8 cellular contexts compared by ENCODE assay signal in genomic region chr2:121650554-121650930, GRCh38. TPM values are rescaled to one million over a fixed set of nuclear protein-coding genes. Genes with fewer than 3 reads are reported as not detected.
DNase-seq lines count a peak whose midpoint lies in the region; ATAC-seq lines count a peak whose summit lies in the region.

No MANE protein-coding gene starts in this region.

- H3K27me3 Mint-ChIP-seq in activated naive CD8-positive, alpha-beta T cell treated with anti-CD3 and anti-CD28 coated beads, Interleukin-2, amount 10 ng/mL, durations not matched to agents 7 days and 5 days: no peaks in the 10 kb centered on the region
- no peaks in the 10 kb centered on the region for H3K27me3 Mint-ChIP-seq in stimulated activated naive B cell treated with anti-CD40 and anti-IgM and Interleukin-4, amounts not matched to agents 10 μg/mL and 1 μg/mL and 100 μg/mL, for 72 hours

- ATAC-seq in activated naive CD8-positive, alpha-beta T cell treated with anti-CD3 and anti-CD28 coated beads, Interleukin-2, amount 10 ng/mL, durations not matched to agents 7 days and 5 days (ENCODE audit: low read depth): no peak
- ATAC-seq in stimulated activated naive B cell treated with anti-CD40 and anti-IgM and Interleukin-4, amounts not matched to agents 10 μg/mL and 1 μg/mL and 100 μg/mL, for 72 hours (replicated peaks): no peak
- no peak for ATAC-seq in GM18511 (IDR thresholded peaks at IDR 0.05; ENCODE audit: unreplicated experiment)

- POLR2A ChIA-PET in activated naive CD8-positive, alpha-beta T cell treated with anti-CD3 and anti-CD28 coated beads, Interleukin-2, amount 10 ng/mL, durations not matched to agents 7 days and 5 days (lab: Charles Lee): interaction anchor here (0.6 to 5.0 kb wide), 8 partner anchors 12 to 134 kb away, joined by 3 to 101 read pairs (median 5); partner anchors contain the start of genes NIFK and RNU4ATAC

- DNase-seq in DMS 273 (lab: John Stamatoyannopoulos, UW; ENCODE audit: unreplicated experiment): peak; percentile 69
- no peak for DNase-seq in DMS 273 treated with DMSO at 0.1 percent for 48 hours (lab: John Stamatoyannopoulos, UW)
- DNase-seq in activated naive CD8-positive, alpha-beta T cell treated with anti-CD3 and anti-CD28 coated beads, Interleukin-2, amount 10 ng/mL, durations not matched to agents 7 days and 5 days: peak; percentile 41
- DNase-seq in iris pigment epithelial cell (ENCODE audit: low read depth): peak; percentile 39
- DNase-seq in stimulated activated naive B cell treated with anti-CD40 and anti-IgM and Interleukin-4, amounts not matched to agents 10 μg/mL and 1 μg/mL and 100 μg/mL, for 72 hours: peak; percentile 11
- no peak for DNase-seq in 8988T

- peak overlapping the region; percentile 99 for H3K27ac Mint-ChIP-seq in activated naive CD8-positive, alpha-beta T cell treated with anti-CD3 and anti-CD28 coated beads, Interleukin-2, amount 10 ng/mL, durations not matched to agents 7 days and 5 days
- H3K27ac Mint-ChIP-seq in stimulated activated naive B cell treated with anti-CD40 and anti-IgM and Interleukin-4, amounts not matched to agents 10 μg/mL and 1 μg/mL and 100 μg/mL, for 72 hours: peak overlapping the region; percentile 100

- H3K4me3 Mint-ChIP-seq in activated naive CD8-positive, alpha-beta T cell treated with anti-CD3 and anti-CD28 coated beads, Interleukin-2, amount 10 ng/mL, durations not matched to agents 7 days and 5 days: peak overlapping the region; percentile 96
- peak overlapping the region; percentile 98 to 100 for H3K4me3 Mint-ChIP-seq in stimulated activated naive B cell treated with anti-CD40 and anti-IgM and Interleukin-4, amounts not matched to agents 10 μg/mL and 1 μg/mL and 100 μg/mL, for 72 hours

- H3K36me3 ChIP-seq in KOPT-K1 (ENCODE audit: insufficient read depth, low read length): peaks cover 19% of the 10 kb centered on the region; the same call in 1 of the 2 replicates

- peaks cover 16% of the 10 kb centered on the region for H3K36me3 Mint-ChIP-seq in activated naive CD8-positive, alpha-beta T cell treated with anti-CD3 and anti-CD28 coated beads, Interleukin-2, amount 10 ng/mL, durations not matched to agents 7 days and 5 days
- H3K36me3 Mint-ChIP-seq in stimulated activated naive B cell treated with anti-CD40 and anti-IgM and Interleukin-4, amounts not matched to agents 10 μg/mL and 1 μg/mL and 100 μg/mL, for 72 hours: peaks cover 10 to 26% of the 10 kb centered on the region in 2 donors

- H3K9me3 Mint-ChIP-seq in activated naive CD8-positive, alpha-beta T cell treated with anti-CD3 and anti-CD28 coated beads, Interleukin-2, amount 10 ng/mL, durations not matched to agents 7 days and 5 days: no peaks in the 10 kb centered on the region
- H3K9me3 Mint-ChIP-seq in stimulated activated naive B cell treated with anti-CD40 and anti-IgM and Interleukin-4, amounts not matched to agents 10 μg/mL and 1 μg/mL and 100 μg/mL, for 72 hours: no peaks in the 10 kb centered on the region

- H3K27ac ChIP-seq in KOPT-K1 (ENCODE audit: low read depth, low read length, poor library complexity, severe bottlenecking): peak overlapping the region; percentile 98

- H3K9me3 ChIP-seq in KOPT-K1 (ENCODE audit: insufficient read depth, low read length, poor library complexity, severe bottlenecking): no peaks in the 10 kb centered on the region

- H3K4me1 Mint-ChIP-seq in activated naive CD8-positive, alpha-beta T cell treated with anti-CD3 and anti-CD28 coated beads, Interleukin-2, amount 10 ng/mL, durations not matched to agents 7 days and 5 days: peaks cover 41% of the 10 kb centered on the region
- peaks cover 30 to 52% of the 10 kb centered on the region in 2 donors for H3K4me1 Mint-ChIP-seq in stimulated activated naive B cell treated with anti-CD40 and anti-IgM and Interleukin-4, amounts not matched to agents 10 μg/mL and 1 μg/mL and 100 μg/mL, for 72 hours

RNA-seq across cellular contexts. Expression of gene CLASP1, which starts 1.3 kb away (rescaled TPM):
- 10 to 100 TPM; 64.4 to 75.9 TPM for total RNA-seq in activated naive CD8-positive, alpha-beta T cell treated with anti-CD3 and anti-CD28 coated beads, Interleukin-2, amount 10 ng/mL, durations not matched to agents 7 days and 5 days

Comparison
In these comparisons a context has a peak if more than half of its experiments do, and no peak if none do; other contexts are left out.
1. DNase-seq: peak in DMS 273 (single experiment), activated naive CD8-positive, alpha-beta T cell treated with anti-CD3 and anti-CD28 coated beads, Interleukin-2, amount 10 ng/mL, durations not matched to agents 7 days and 5 days (single experiment), iris pigment epithelial cell (single experiment) and stimulated activated naive B cell treated with anti-CD40 and anti-IgM and Interleukin-4, amounts not matched to agents 10 μg/mL and 1 μg/mL and 100 μg/mL, for 72 hours (single experiment); none in DMS 273 treated with DMSO at 0.1 percent for 48 hours (single experiment) and 8988T (single experiment).